ENCODE assay signal across 21 cellular contexts in the genomic region with DNA sequence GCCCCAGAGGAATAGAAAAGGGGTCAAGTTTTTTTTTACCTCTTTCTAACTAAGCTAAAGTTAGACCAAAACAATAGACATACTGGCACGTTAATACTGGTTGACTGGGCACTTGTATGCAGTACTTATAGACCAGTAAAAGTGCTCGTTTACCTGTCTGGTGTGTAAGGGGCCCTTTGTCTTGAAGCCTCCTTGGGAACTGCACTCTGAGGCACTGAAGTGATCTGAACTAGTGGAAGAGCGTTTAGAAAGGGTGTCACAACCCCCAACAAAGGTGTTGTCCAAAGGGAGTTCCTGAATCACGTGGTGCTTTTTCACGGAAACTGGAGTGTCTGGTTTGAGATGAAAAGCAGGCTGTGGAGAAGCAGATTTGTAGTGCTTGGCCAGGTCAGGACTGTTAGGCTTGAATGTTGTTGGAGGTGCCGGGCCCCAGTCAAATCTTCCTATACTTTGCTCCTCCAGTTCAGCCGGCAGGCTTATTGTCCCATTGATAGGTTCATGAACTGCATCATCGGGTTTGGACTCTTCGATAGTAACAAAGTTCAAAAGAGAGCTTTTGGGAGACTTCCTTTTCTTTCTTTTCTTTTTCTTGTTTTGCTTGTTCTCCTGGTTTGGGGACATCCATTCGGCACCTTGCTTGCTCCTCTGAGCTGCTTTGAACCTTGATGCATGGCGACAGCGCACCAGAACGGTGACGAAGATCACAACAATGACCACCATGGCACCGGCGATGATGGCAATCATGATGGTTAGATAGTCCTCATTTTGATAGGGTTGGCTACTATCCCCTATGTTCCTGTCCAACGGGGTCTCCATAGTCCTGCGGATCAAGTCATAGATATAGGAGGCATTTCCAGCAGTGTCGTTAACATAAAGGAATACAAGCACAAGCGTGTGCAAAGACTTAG. TPM values are rescaled to one million over a fixed set of nuclear protein-coding genes. Genes with fewer than 3 reads are reported as not detected.
A peak's percentile ranks its signal among the peaks of the same experiment; 100 is the strongest.
DNase-seq lines count a peak whose midpoint lies in the region; ATAC-seq, FAIRE-seq and TF ChIP-seq lines count a peak whose summit lies in the region.
"Had no signal": no experiment of that assay in that cellular context is flagged by ENCODE, and none has a peak within 500 bp of the region (broad histone marks: within the 10 kb centered on the region; RNA-seq: fewer than 3 reads in every experiment).

No MANE protein-coding gene starts in this region.

- POLR2A ChIA-PET in A549 (lab: Yijun Ruan, JAX) = no interaction called here

- H3K4me2 ChIP-seq in A549 = peak overlapping the region; percentile 95

- no peak for TF ChIP-seq POLR2A in A549 (IDR thresholded peaks at IDR 0.05; ENCODE audit: low read length)

- DNase-seq in A549 (ENCODE audit: low read depth in 1 of 2, low spot score in 1 of 2) (no peak), NCI-H69 (lab: John Stamatoyannopoulos, UW) (peak; percentile 72), epithelial cell of esophagus (ENCODE audit: low read depth) (peak; percentile 36), iPS-NIHi7 (ENCODE audit: extremely low spot score) (no peak)
- DNase-seq in activated T-cell treated with anti-CD3 and anti-CD28 coated beads, Interleukin-2, amount 50 U/mL, for 1 hour = no peak
- DNase-seq: activated CD8-positive, alpha-beta T cell treated with anti-CD3 and anti-CD28 coated beads, Interleukin-2, amount 10 ng/mL, durations not matched to agents 7 days and 5 days; activated T-cell treated with anti-CD3 and anti-CD28 coated beads, Interleukin-2, amount 50 U/mL, for 72 hours; effector CD4-positive, alpha-beta T cell; H7; NCI-H187; NCI-H510A treated with DMSO at 0.1 percent for 48 hours; stimulated activated naive CD8-positive, alpha-beta T cell treated with anti-CD3 and anti-CD28 coated beads, Interleukin-15, Interleukin-2, amounts not matched to agents 100 U/mL and 50 U/mL, for 24 hours; T-helper 2 cell; uterus had no signal

- no peak for TF ChIP-seq EP300 in A549 (IDR thresholded peaks at IDR 0.05)

- CTCF ChIA-PET in A549 (lab: Yijun Ruan, JAX) = interaction anchor here (1.5 to 2.3 kb wide), 2 partner anchors 536 to 1299 kb away, joined by 4 to 9 read pairs; no protein-coding TSS in a partner anchor

- no peaks in the 10 kb centered on the region for H3K27me3 ChIP-seq in neuron (ENCODE audit: insufficient read depth, low read length)
- H3K27me3 ChIP-seq: breast epithelium, uterus had no signal

- no peak for FAIRE-seq in A549 (lab: Jason Lieb, UNC)
- FAIRE-seq: GM19239, islet of Langerhans had no signal

- TF ChIP-seq CTCF in A549 (IDR thresholded peaks at IDR 0.05) (no peak), epithelial cell of esophagus (IDR thresholded peaks at IDR 0.05; ENCODE audit: insufficient read depth, low read depth, low read length, missing control alignments) (no peak)

- H3K4me1 ChIP-seq in A549 (peaks cover 42% of the 10 kb centered on the region), neuron (ENCODE audit: insufficient read depth, low read length) (peaks cover 33% of the 10 kb centered on the region)
- H3K4me1 ChIP-seq: breast epithelium, uterus had no signal

- H3K9me3 ChIP-seq in A549 = no peaks in the 10 kb centered on the region
- H3K9me3 ChIP-seq in neuron (ENCODE audit: low read length) = no peaks in the 10 kb centered on the region
- H3K9me3 ChIP-seq: breast epithelium, uterus had no signal

- H3K27ac ChIP-seq in A549 = peak overlapping the region; percentile 62 to 84
- H3K27ac ChIP-seq: breast epithelium, uterus had no signal

- no peak for ATAC-seq in A549
- no peak for ATAC-seq in GM19463 (IDR thresholded peaks at IDR 0.05; ENCODE audit: unreplicated experiment)
- ATAC-seq in HG02884 (IDR thresholded peaks at IDR 0.05; ENCODE audit: unreplicated experiment) = no peak
- ATAC-seq: activated CD8-positive, alpha-beta T cell treated with anti-CD3 and anti-CD28 coated beads, Interleukin-2, amount 10 ng/mL, durations not matched to agents 7 days and 5 days; activated T-cell treated with anti-CD3 and anti-CD28 coated beads, Interleukin-2, amount 50 U/mL, for 72 hours; stimulated activated naive CD8-positive, alpha-beta T cell treated with anti-CD3 and anti-CD28 coated beads, Interleukin-15, Interleukin-2, amounts not matched to agents 100 U/mL and 50 U/mL, for 24 hours; WTC11 had no signal

- peak overlapping the region; percentile 42 for H3K4me3 ChIP-seq in A549
- no peak overlapping the region for H3K4me3 ChIP-seq in epithelial cell of esophagus (ENCODE audit: low read length)
- H3K4me3 ChIP-seq in neuron (ENCODE audit: low read length) = peak overlapping the region; percentile 43
- H3K4me3 ChIP-seq: breast epithelium, uterus had no signal

- H3K36me3 ChIP-seq in neuron (ENCODE audit: insufficient read depth, low read length) = peaks cover 6% of the 10 kb centered on the region
- H3K36me3 ChIP-seq: breast epithelium, uterus had no signal

- WGBS in A549 (ENCODE audit: missing lambda C conversion rate) = 66% methylated on average over 20 of the region's 20 CpGs

- no peak overlapping the region for H2AFZ ChIP-seq in neuron (ENCODE audit: low read depth, low read length)

- TF ChIP-seq RAD21 in A549 (conservative IDR thresholded peaks at IDR 0.05 in 1 of 2, IDR thresholded peaks at IDR 0.05 in 1 of 2) = no peak

TF ChIP-seq in A549, 52 proteins besides CTCF, POLR2A, EP300 and RAD21:
- TF ChIP-seq ESRRA (IDR thresholded peaks at IDR 0.05; ENCODE audit: borderline replicate concordance, low read length) = no peak
- no peak for TF ChIP-seq NPAS2 (CRISPR knock-in tag; IDR thresholded peaks at IDR 0.05; ENCODE audit: borderline replicate concordance)
- TF ChIP-seq RNF2 (IDR thresholded peaks at IDR 0.05; ENCODE audit: borderline replicate concordance, low read depth) = no peak

RNA-seq across cellular contexts. Expression of a gene that starts 4.6 kb away (rescaled TPM):
- polyA plus RNA-seq in A549 (2011; rRNA removed) = 29.5 and 30.3 TPM in 2 replicates
- 14.7 and 17.4 TPM in 2 replicates for polyA plus RNA-seq in A549 (2012; cell fraction: cytosol; rRNA removed)
- 10.3 and 13.0 TPM in 2 replicates for polyA plus RNA-seq in A549 (2012; cell fraction: nucleus; rRNA removed)
- polyA plus RNA-seq in A549 (2017; fragmentation: RNase III; extraction: RNeasy Plus Mini Kit Qiagen cat#74134 plus additional on column Dnase treatment) = 13.2 to 16.0 TPM (median 14.1 TPM) in 3 replicates
- polyA minus RNA-seq in A549 (2011; rRNA and poly(A)+ RNA removed) = 46.7 and 56.9 TPM in 2 replicates

Comparison
In these comparisons a context has a peak if more than half of its experiments do, and no peak if none do; other contexts are left out.
1. DNase-seq: peak in NCI-H69 (single experiment) and epithelial cell of esophagus (single experiment); none in A549 (0 of 2), activated T-cell treated with anti-CD3 and anti-CD28 coated beads, Interleukin-2, amount 50 U/mL, for 1 hour (single experiment) and iPS-NIHi7 (single experiment).